Comparison of ENCODE assay signal across 11 cellular contexts in the genomic region with DNA sequence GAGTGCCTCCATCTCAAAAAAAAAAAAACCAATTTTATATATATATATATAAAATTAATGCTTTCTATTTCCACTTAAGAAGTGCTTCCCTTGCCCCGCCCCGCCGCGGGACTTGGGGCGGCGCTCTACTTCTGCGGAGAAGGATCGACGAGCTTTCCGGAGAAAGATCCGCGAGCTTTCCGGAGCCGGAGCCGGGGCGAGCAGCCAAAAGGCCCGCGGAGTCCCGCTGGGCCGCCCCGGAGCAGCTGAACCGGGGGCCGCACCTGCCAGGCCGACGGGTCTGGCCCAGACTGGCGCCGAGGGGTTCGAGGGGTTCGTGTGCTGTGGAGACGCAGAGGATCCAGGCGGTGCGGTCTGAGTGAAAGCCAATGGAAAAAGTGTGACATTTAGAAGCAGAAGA. TPM values are rescaled to one million over a fixed set of nuclear protein-coding genes. Genes with fewer than 3 reads are reported as not detected.
DNase-seq lines count a peak whose midpoint lies in the region; ATAC-seq and TF ChIP-seq lines count a peak whose summit lies in the region.
"Had no signal": no experiment of that assay in that cellular context is flagged by ENCODE, and none has a peak within 500 bp of the region (broad histone marks: within the 10 kb centered on the region; RNA-seq: fewer than 3 reads in every experiment).

No MANE protein-coding gene starts in this region.

- no peak for DNase-seq in AG04450 (ENCODE audit: low read depth, low spot score)
- DNase-seq in activated CD8-positive, alpha-beta T cell treated with anti-CD3 and anti-CD28 coated beads for 36 hours: peak; percentile 12
- peak; percentile 22 for DNase-seq in fibroblast of the aortic adventitia (ENCODE audit: low read depth)
- DNase-seq in ovary: peak; percentile 59 to 83 (median 76)
- no peak for DNase-seq in NCI-H774 (lab: John Stamatoyannopoulos, UW)
- DNase-seq in SIG-M5 treated with dmso at 0.1 percent for 504 hours (lab: John Stamatoyannopoulos, UW; ENCODE audit: unreplicated experiment): no peak
- no peak for DNase-seq in activated gamma-delta T cell (lab: John Stamatoyannopoulos, UW)
- DNase-seq: DND-41, mesendoderm, NCI-H69 had no signal

- POLR2A ChIA-PET in AG04450 (lab: Yijun Ruan, JAX): no interaction called here
- POLR2A ChIA-PET in activated CD8-positive, alpha-beta T cell treated with anti-CD3 and anti-CD28 coated beads for 36 hours (lab: Charles Lee): no interaction called here

- 2 to 4% (median 4%) methylated on average over 25 to 32 of the region's 32 CpGs for WGBS in ovary, 3 donors

- no peaks in the 10 kb centered on the region for H3K4me1 ChIP-seq in ovary (ENCODE audit: insufficient read depth)

- H3K27me3 ChIP-seq in AG04450 (ENCODE audit: control insufficient read depth, insufficient read depth, low read length): peaks cover 3% of the 10 kb centered on the region
- no peaks in the 10 kb centered on the region for H3K27me3 ChIP-seq in ovary

- H3K9me3 ChIP-seq in AG04450 (ENCODE audit: control insufficient read depth, insufficient read depth, low read length) (peaks cover 9% of the 10 kb centered on the region), ovary (no peaks in the 10 kb centered on the region)

- peaks cover 4% of the 10 kb centered on the region for H3K4me1 Mint-ChIP-seq in activated CD8-positive, alpha-beta T cell treated with anti-CD3 and anti-CD28 coated beads for 36 hours (ENCODE audit: low read depth)

- H3K27ac ChIP-seq in AG04450 (ENCODE audit: low read depth, low read length) (no peak overlapping the region), ovary (peak overlapping the region in 1 of 2 donors; percentile 27)

- TF ChIP-seq EP300 in ovary (IDR thresholded peaks at IDR 0.05): no peak

- no peaks in the 10 kb centered on the region for H3K36me3 ChIP-seq in ovary

- no peak for ATAC-seq in activated CD8-positive, alpha-beta T cell treated with anti-CD3 and anti-CD28 coated beads for 36 hours
- no peak for ATAC-seq in GM21447 (IDR thresholded peaks at IDR 0.05; ENCODE audit: unreplicated experiment)

- no peak overlapping the region for H3K27ac Mint-ChIP-seq in activated CD8-positive, alpha-beta T cell treated with anti-CD3 and anti-CD28 coated beads for 36 hours

- H3K9me3 Mint-ChIP-seq in activated CD8-positive, alpha-beta T cell treated with anti-CD3 and anti-CD28 coated beads for 36 hours: peaks cover 14% of the 10 kb centered on the region

- H3K4me3 ChIP-seq in AG04450 (ENCODE audit: low read depth, low read length) (peak overlapping the region; percentile 32; the same call in 1 of the 2 replicates), fibroblast of the aortic adventitia (ENCODE audit: low read depth, low read length) (peak overlapping the region; percentile 32), ovary (peak overlapping the region; percentile 38)

- TF ChIP-seq POLR2A in ovary (IDR thresholded peaks at IDR 0.05): no peak

- no peak overlapping the region for H3K4me3 Mint-ChIP-seq in activated CD8-positive, alpha-beta T cell treated with anti-CD3 and anti-CD28 coated beads for 36 hours

- TF ChIP-seq CTCF in AG04450 (IDR thresholded peaks at IDR 0.05; ENCODE audit: low read depth, low read length) (no peak), fibroblast of the aortic adventitia (IDR thresholded peaks at IDR 0.05; ENCODE audit: insufficient read depth, low read length) (no peak), ovary (IDR thresholded peaks at IDR 0.05) (no peak)
- TF ChIP-seq CTCF in activated CD8-positive, alpha-beta T cell treated with anti-CD3 and anti-CD28 coated beads for 36 hours (IDR thresholded peaks at IDR 0.05): no peak

- peaks cover 52% of the 10 kb centered on the region for H3K27me3 Mint-ChIP-seq in activated CD8-positive, alpha-beta T cell treated with anti-CD3 and anti-CD28 coated beads for 36 hours

- intact Hi-C loops in activated CD8-positive, alpha-beta T cell treated with anti-CD3 and anti-CD28 coated beads for 36 hours (cut with micrococcal nuclease): no loop called here
- intact Hi-C loops in ovary (cut with DNase I): no loop called here

- CTCF ChIA-PET in AG04450 (lab: Charles Lee): no interaction called here
- CTCF ChIA-PET in activated CD8-positive, alpha-beta T cell treated with anti-CD3 and anti-CD28 coated beads for 36 hours (lab: Charles Lee): no interaction called here

- H3K36me3 Mint-ChIP-seq in activated CD8-positive, alpha-beta T cell treated with anti-CD3 and anti-CD28 coated beads for 36 hours (ENCODE audit: low read depth): peaks cover 3% of the 10 kb centered on the region

RNA-seq across cellular contexts. Expression of a gene that starts 50.7 kb away (rescaled TPM):
- polyA plus RNA-seq in AG04450 (2011; rRNA removed) (0.26 TPM in 1 of 2 replicates, not detected in the other), ovary (under 1 TPM in 1 of 2 donors, not detected in 1; 0.08 TPM)
- polyA minus RNA-seq in AG04450 (2011; rRNA and poly(A)+ RNA removed): not detected in 2 replicates
- under 1 TPM; 0.68 to 0.76 TPM for total RNA-seq in activated CD8-positive, alpha-beta T cell treated with anti-CD3 and anti-CD28 coated beads for 36 hours
- total RNA-seq in fibroblast of the aortic adventitia (ENCODE audit: low replicate concordance) (0.65 TPM in 1 of 2 replicates, not detected in the other), ovary (under 1 TPM in 5 of 7 donors, not detected in 2; 0.32 to 0.69 (median 0.38) TPM)

Comparison
In these comparisons a context has a peak if more than half of its experiments do, and no peak if none do; other contexts are left out.
1. DNase-seq: peak in activated CD8-positive, alpha-beta T cell treated with anti-CD3 and anti-CD28 coated beads for 36 hours (single experiment), fibroblast of the aortic adventitia (single experiment) and ovary (5 of 5); none in AG04450 (single experiment), NCI-H774 (single experiment), SIG-M5 treated with dmso at 0.1 percent for 504 hours (single experiment) and activated gamma-delta T cell (single experiment).
2. Peak in every context shown above with its lines, with median percentiles within 50 percentile points of each other: H3K4me3 ChIP-seq.